Comparison of ENCODE assay signal across 15 cellular contexts in the genomic region with DNA sequence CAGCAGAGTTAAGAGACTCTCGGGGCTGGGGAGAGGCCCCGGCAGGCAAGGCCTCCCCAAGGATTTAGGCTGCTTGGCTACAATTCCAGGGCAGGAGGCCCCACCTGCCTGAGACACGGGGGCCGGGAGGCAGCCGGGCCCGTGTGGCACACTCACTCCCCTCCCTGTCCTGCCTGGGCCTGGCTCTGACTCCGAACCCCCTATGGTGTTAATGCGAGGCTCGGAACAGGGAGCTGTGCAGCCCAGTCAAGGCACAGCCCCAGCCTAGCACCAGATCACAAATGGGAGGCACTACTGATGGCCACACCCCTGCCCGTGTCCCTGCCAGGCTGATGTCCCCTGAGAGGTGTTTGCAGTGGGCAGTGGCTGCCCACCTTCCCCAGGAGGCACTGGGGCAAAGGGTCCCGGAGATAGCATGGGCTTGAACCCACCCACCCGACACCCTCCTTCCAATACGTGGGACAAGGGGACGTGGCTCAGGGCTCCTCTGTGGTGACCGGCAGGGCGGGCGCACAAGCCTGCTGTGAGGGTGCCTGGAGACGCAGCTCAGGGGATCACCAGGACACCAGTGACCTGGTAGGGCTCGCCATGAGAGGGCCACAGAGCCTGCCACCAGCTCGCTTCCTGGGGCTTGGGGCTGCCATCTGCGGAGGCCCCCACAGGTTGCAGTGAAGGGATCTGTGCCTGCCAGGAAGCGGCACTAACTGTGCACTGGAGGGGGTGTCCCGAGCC. TPM values are rescaled to one million over a fixed set of nuclear protein-coding genes. Genes with fewer than 3 reads are reported as not detected.
DNase-seq lines count a peak whose midpoint lies in the region; ATAC-seq, FAIRE-seq and TF ChIP-seq lines count a peak whose summit lies in the region.
"Had no signal": no experiment of that assay in that cellular context is flagged by ENCODE, and none has a peak within 500 bp of the region (broad histone marks: within the 10 kb centered on the region; RNA-seq: fewer than 3 reads in every experiment).

No MANE protein-coding gene starts in this region.

- H4K20me1 ChIP-seq in BLaER1 treated with 17β-estradiol and CSF1 and Interleukin-3, amounts not matched to agents 10 nM and 100 nM = peaks cover 0 to 44% (median 0%) of the 10 kb centered on the region in 11 experiments; a peak in 7 of 22 replicates
- H4K20me1 ChIP-seq in endothelial cell of umbilical vein (replicated peaks; ENCODE audit: control insufficient read depth, extremely low read depth, insufficient read depth, low read length) = no peaks in the 10 kb centered on the region

- intact Hi-C loops in Panc1 (cut with micrococcal nuclease; ENCODE audit: unreplicated experiment) = loop anchor here (1.0 to 5.0 kb wide), 3 partner anchors 109 to 229 kb away; a partner anchor contains a TSS
- intact Hi-C loops in endothelial cell of umbilical vein (cut with micrococcal nuclease) = loop anchor here (1.0 kb wide), 3 partner anchors 129 to 415 kb away; no protein-coding TSS in a partner anchor

- peaks cover 0 to 18% (median 0%) of the 10 kb centered on the region in 11 experiments; a peak in 9 of 22 replicates for H3K27me3 ChIP-seq in BLaER1 treated with 17β-estradiol and CSF1 and Interleukin-3, amounts not matched to agents 10 nM and 100 nM
- H3K27me3 ChIP-seq in Panc1 (ENCODE audit: control insufficient read depth, insufficient read depth, low read length) (no peaks in the 10 kb centered on the region), endothelial cell of umbilical vein (ENCODE audit: control insufficient read depth in 2 of 2, insufficient read depth in 2 of 2, low read length in 2 of 2) (no peaks in the 10 kb centered on the region)

- BruUV-seq in Panc1 (replicated peaks; lab: Mats Ljungman, UMichigan) (no TSS peak), endothelial cell of umbilical vein (replicated peaks; lab: Mats Ljungman, UMichigan) (no TSS peak)

- POLR2A ChIA-PET in Panc1 (lab: Charles Lee) = interaction anchor here (0.6 kb wide), 1 partner anchor 84 kb away, joined by 4 read pairs; a partner anchor contains a TSS
- POLR2A ChIA-PET in endothelial cell of umbilical vein (lab: Charles Lee) = no interaction called here

- in situ Hi-C loops in Panc1 (cut with HindIII; ENCODE audit: low pct_unique_long_range_greater_than_20kb, low sequenced_read_pairs) = no loop called here

- no peak overlapping the region for H3K27ac ChIP-seq in BLaER1 treated with 17β-estradiol and CSF1 and Interleukin-3, amounts not matched to agents 10 nM and 100 nM
- H3K27ac ChIP-seq in Panc1 (ENCODE audit: low read length) (peak overlapping the region; percentile 72), endothelial cell of umbilical vein (ENCODE audit: insufficient read depth, low read depth, low read length) (no peak overlapping the region)
- H3K27ac ChIP-seq: HL-60 had no signal

- no peaks in the 10 kb centered on the region for H3K27me3 Mint-ChIP-seq in activated naive CD8-positive, alpha-beta T cell treated with anti-CD3 and anti-CD28 coated beads for 36 hours
- H3K27me3 Mint-ChIP-seq in activated naive CD8-positive, alpha-beta T cell treated with anti-CD3 and anti-CD28 coated beads, Interleukin-2, amount 50 U/mL, for 24 hours = no peaks in the 10 kb centered on the region

- no peaks in the 10 kb centered on the region for H3K79me2 ChIP-seq in endothelial cell of umbilical vein (ENCODE audit: control insufficient read depth, insufficient read depth, low read length)

- no peak for FAIRE-seq in endothelial cell of umbilical vein (lab: Jason Lieb, UNC)
- no peak for FAIRE-seq in frontal cortex (lab: Jason Lieb, UNC)
- FAIRE-seq: A549 had no signal

- TF ChIP-seq CTCF in Panc1 (IDR thresholded peaks at IDR 0.05) (no peak), endothelial cell of umbilical vein (IDR thresholded peaks at IDR 0.05; ENCODE audit: extremely low read depth in 1 of 2, insufficient read depth in 1 of 2, low read depth in 1 of 2, low read length in 2 of 2) (no peak)

- no peak for DNase-seq in activated naive CD8-positive, alpha-beta T cell treated with anti-CD3 and anti-CD28 coated beads for 36 hours
- no peak for DNase-seq in activated naive CD8-positive, alpha-beta T cell treated with anti-CD3 and anti-CD28 coated beads, Interleukin-2, amount 50 U/mL, for 24 hours
- DNase-seq in Panc1 (ENCODE audit: low read depth, low spot score) (no peak), endothelial cell of umbilical vein (ENCODE audit: low read depth, low spot score) (no peak), activated gamma-delta T cell (lab: John Stamatoyannopoulos, UW) (no peak), frontal cortex (ENCODE audit: low spot score in 2 of 2) (no peak)
- DNase-seq: NCI-H1436 treated with DMSO at 0.1 percent for 48 hours, NCI-H2029 treated with DMSO at 0.1 percent for 48 hours, NCI-H446 treated with DMSO at 0.1 percent for 48 hours, NCI-H748 treated with DMSO at 0.1 percent for 48 hours had no signal

- peak overlapping the region; percentile 27 for H2AFZ ChIP-seq in endothelial cell of umbilical vein (ENCODE audit: low read depth, low read length)

- CTCF ChIA-PET in Panc1 (lab: Charles Lee) = no interaction called here
- CTCF ChIA-PET in endothelial cell of umbilical vein (lab: Charles Lee) = interaction anchor here (0.8 to 1.8 kb wide), 5 partner anchors 127 to 229 kb away, joined by 3 to 15 read pairs (median 7); no protein-coding TSS in a partner anchor

- ATAC-seq in activated naive CD8-positive, alpha-beta T cell treated with anti-CD3 and anti-CD28 coated beads, Interleukin-2, amount 50 U/mL, for 24 hours = no peak
- peak; percentile 47 for ATAC-seq in Panc1
- no peak for ATAC-seq in GM19467 (IDR thresholded peaks at IDR 0.05; ENCODE audit: unreplicated experiment)

- H3K4me3 ChIP-seq in BLaER1 treated with 17β-estradiol and CSF1 and Interleukin-3, amounts not matched to agents 10 nM and 100 nM = no peak overlapping the region
- H3K4me3 ChIP-seq in Panc1 (ENCODE audit: low read depth in 2 of 2, low read length in 2 of 2) = no peak overlapping the region
- no peak overlapping the region for H3K4me3 ChIP-seq in endothelial cell of umbilical vein (replicated peaks in 1 of 3; ENCODE audit: insufficient read depth in 1 of 3, low read depth in 1 of 3, low read length in 3 of 3)
- H3K4me3 ChIP-seq: A549 had no signal

- H3K9me3 Mint-ChIP-seq in activated naive CD8-positive, alpha-beta T cell treated with anti-CD3 and anti-CD28 coated beads for 36 hours = peaks cover under 1% of the 10 kb centered on the region
- H3K9me3 Mint-ChIP-seq in activated naive CD8-positive, alpha-beta T cell treated with anti-CD3 and anti-CD28 coated beads, Interleukin-2, amount 50 U/mL, for 24 hours = no peaks in the 10 kb centered on the region

- peaks cover 1 to 20% (median 9%) of the 10 kb centered on the region in 11 experiments; a peak in 21 of 22 replicates for H3K9me3 ChIP-seq in BLaER1 treated with 17β-estradiol and CSF1 and Interleukin-3, amounts not matched to agents 10 nM and 100 nM (replicated peaks in 1 of 11)
- H3K9me3 ChIP-seq in Panc1 (ENCODE audit: control insufficient read depth, insufficient read depth, low read depth, low read length) (no peaks in the 10 kb centered on the region), endothelial cell of umbilical vein (replicated peaks; ENCODE audit: control insufficient read depth, insufficient read depth, low read length) (no peaks in the 10 kb centered on the region)
- H3K9me3 ChIP-seq: A549 had no signal

- dilution Hi-C loops in endothelial cell of umbilical vein (cut with MboI; ENCODE audit: extremely low pct_ligation_motif_present, low sequenced_read_pairs) = no loop called here

- H3K4me3 Mint-ChIP-seq in activated naive CD8-positive, alpha-beta T cell treated with anti-CD3 and anti-CD28 coated beads for 36 hours = no peak overlapping the region
- H3K4me3 Mint-ChIP-seq in activated naive CD8-positive, alpha-beta T cell treated with anti-CD3 and anti-CD28 coated beads, Interleukin-2, amount 50 U/mL, for 24 hours = no peak overlapping the region
- H3K4me3 Mint-ChIP-seq: CD14-positive monocyte had no signal

- peak overlapping the region in 6 of 11 experiments; percentile 10 to 48 (median 30); a peak in 8 of 22 replicates for H3K4me2 ChIP-seq in BLaER1 treated with 17β-estradiol and CSF1 and Interleukin-3, amounts not matched to agents 10 nM and 100 nM
- no peak overlapping the region for H3K4me2 ChIP-seq in endothelial cell of umbilical vein (ENCODE audit: insufficient read depth, low read length)
- H3K4me2 ChIP-seq: A549 had no signal

- no peaks in the 10 kb centered on the region for H3K9me1 ChIP-seq in endothelial cell of umbilical vein (replicated peaks; ENCODE audit: control insufficient read depth, extremely low read depth, insufficient read depth, low read length)

- H3K9ac ChIP-seq in BLaER1 treated with 17β-estradiol and CSF1 and Interleukin-3, amounts not matched to agents 10 nM and 100 nM = no peak overlapping the region
- H3K9ac ChIP-seq in endothelial cell of umbilical vein (replicated peaks; ENCODE audit: extremely low read depth, insufficient read depth, low read length) = no peak overlapping the region

- TF ChIP-seq POLR2A in endothelial cell of umbilical vein (IDR thresholded peaks at IDR 0.05; ENCODE audit: low read depth, low read length) = no peak

- no peaks in the 10 kb centered on the region; a peak in 2 of 22 replicates for H3K36me3 ChIP-seq in BLaER1 treated with 17β-estradiol and CSF1 and Interleukin-3, amounts not matched to agents 10 nM and 100 nM
- no peaks in the 10 kb centered on the region for H3K36me3 ChIP-seq in Panc1 (ENCODE audit: control insufficient read depth, insufficient read depth, low read length)
- no peaks in the 10 kb centered on the region for H3K36me3 ChIP-seq in endothelial cell of umbilical vein (ENCODE audit: control insufficient read depth in 2 of 2, extremely low read depth in 1 of 2, insufficient read depth in 2 of 2, low read length in 2 of 2)

- peaks cover 17 to 48% (median 38%) of the 10 kb centered on the region in 10 experiments for H3K4me1 ChIP-seq in BLaER1 treated with 17β-estradiol and CSF1 and Interleukin-3, amounts not matched to agents 10 nM and 100 nM
- H3K4me1 ChIP-seq in Panc1 (ENCODE audit: control insufficient read depth, insufficient read depth, low read length) (peaks cover 8% of the 10 kb centered on the region), endothelial cell of umbilical vein (ENCODE audit: control insufficient read depth, extremely low read depth, insufficient read depth, low read length) (no peaks in the 10 kb centered on the region)

- peaks cover 1% of the 10 kb centered on the region for H3K4me1 Mint-ChIP-seq in activated naive CD8-positive, alpha-beta T cell treated with anti-CD3 and anti-CD28 coated beads for 36 hours
- peaks cover 1% of the 10 kb centered on the region for H3K4me1 Mint-ChIP-seq in activated naive CD8-positive, alpha-beta T cell treated with anti-CD3 and anti-CD28 coated beads, Interleukin-2, amount 50 U/mL, for 24 hours

- peaks cover under 1% of the 10 kb centered on the region for H3K36me3 Mint-ChIP-seq in activated naive CD8-positive, alpha-beta T cell treated with anti-CD3 and anti-CD28 coated beads for 36 hours
- H3K36me3 Mint-ChIP-seq in activated naive CD8-positive, alpha-beta T cell treated with anti-CD3 and anti-CD28 coated beads, Interleukin-2, amount 50 U/mL, for 24 hours (ENCODE audit: low read depth) = peaks cover 11% of the 10 kb centered on the region

- peak overlapping the region; percentile 64 for H3K27ac Mint-ChIP-seq in activated naive CD8-positive, alpha-beta T cell treated with anti-CD3 and anti-CD28 coated beads for 36 hours
- no peak overlapping the region for H3K27ac Mint-ChIP-seq in activated naive CD8-positive, alpha-beta T cell treated with anti-CD3 and anti-CD28 coated beads, Interleukin-2, amount 50 U/mL, for 24 hours
- H3K27ac Mint-ChIP-seq: CD14-positive monocyte had no signal

RNA-seq across cellular contexts. Expression of a gene that starts 37.0 kb away (rescaled TPM):
- 10 to 100 TPM; 19.9 to 22.2 TPM for total RNA-seq in activated naive CD8-positive, alpha-beta T cell treated with anti-CD3 and anti-CD28 coated beads for 36 hours
- total RNA-seq in Panc1 (2021; ENCODE audit: unreplicated experiment) (9.9 TPM), endothelial cell of umbilical vein (32.9 and 60.0 TPM in 2 replicates), frontal cortex (43.6 TPM)
- polyA plus RNA-seq in Panc1 (2012; ENCODE audit: insufficient read length) = 18.0 TPM
- 27.1 and 35.0 TPM in 2 replicates for polyA plus RNA-seq in endothelial cell of umbilical vein
- polyA plus RNA-seq in endothelial cell of umbilical vein (2011; cell fraction: cytosol; rRNA removed) = 15.8 and 19.9 TPM in 2 replicates
- polyA plus RNA-seq in endothelial cell of umbilical vein (2011; cell fraction: nucleus; rRNA removed) = 48.2 and 58.8 TPM in 2 replicates
- polyA plus RNA-seq in endothelial cell of umbilical vein (2012) = 27.6 and 47.9 TPM in 2 replicates
- polyA minus RNA-seq in endothelial cell of umbilical vein = 20.0 and 31.5 TPM in 2 replicates
- polyA minus RNA-seq in endothelial cell of umbilical vein (2011; cell fraction: cytosol; rRNA and poly(A)+ RNA removed) = not detected
- 12.7 and 18.3 TPM in 2 replicates for polyA minus RNA-seq in endothelial cell of umbilical vein (2011; cell fraction: nucleus; rRNA and poly(A)+ RNA removed)
- polyA plus RNA-seq: CD14-positive monocyte had no signal
